Comparison of ENCODE assay signal across 9 cellular contexts in the genomic region with DNA sequence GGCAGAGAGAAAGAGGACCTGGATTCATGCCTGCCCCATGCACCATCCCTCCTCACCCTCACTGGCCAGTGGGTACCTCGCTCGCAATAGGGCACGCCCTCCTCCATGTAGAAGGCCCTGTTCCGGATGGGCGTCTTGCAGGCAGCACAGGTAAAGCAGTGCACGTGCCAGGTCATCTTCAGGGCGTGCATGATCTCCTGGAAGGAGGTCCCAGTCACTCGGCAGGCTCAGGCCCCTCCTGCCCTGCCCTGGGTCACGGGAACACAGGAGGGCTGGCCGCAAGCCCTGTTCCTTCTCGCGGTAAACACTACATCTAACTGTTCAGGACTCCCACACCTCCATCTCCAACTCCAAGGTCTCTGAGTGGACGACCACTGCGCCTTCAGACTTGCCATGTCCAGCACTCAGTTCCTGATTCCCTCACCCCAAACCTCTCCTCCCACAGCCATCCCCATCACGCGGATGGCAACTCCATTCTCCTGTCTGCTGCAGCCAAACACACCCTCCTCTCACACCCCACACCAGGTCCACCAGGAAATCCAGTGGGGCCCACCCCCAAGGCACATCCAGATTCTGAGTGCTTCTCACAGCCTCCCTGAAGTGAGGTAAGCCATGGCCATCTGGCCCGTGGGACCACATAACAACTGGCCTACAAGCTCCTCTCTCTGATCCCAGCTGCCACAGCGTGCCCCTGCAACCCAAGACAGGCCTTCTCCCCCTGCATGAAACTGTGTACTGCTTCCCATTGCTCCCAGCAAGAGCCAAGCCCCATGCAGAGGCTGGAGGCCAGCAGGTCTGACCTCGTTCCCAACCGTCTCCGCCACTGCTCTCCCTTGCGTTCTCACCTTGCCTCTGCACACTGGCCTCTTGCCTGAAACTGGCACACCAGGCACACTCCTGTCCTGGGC. TPM values are rescaled to one million over a fixed set of nuclear protein-coding genes. Genes with fewer than 3 reads are reported as not detected.
A peak's percentile ranks its signal among the peaks of the same experiment; 100 is the strongest.
DNase-seq lines count a peak whose midpoint lies in the region; ATAC-seq and TF ChIP-seq lines count a peak whose summit lies in the region.
"Had no signal": no experiment of that assay in that cellular context is flagged by ENCODE, and none has a peak within 500 bp of the region (broad histone marks: within the 10 kb centered on the region; RNA-seq: fewer than 3 reads in every experiment).

No MANE protein-coding gene starts in this region.

- H4K20me1 ChIP-seq in GM23338 (replicated peaks; ENCODE audit: insufficient read depth) = no peaks in the 10 kb centered on the region; the same call in 1 of the 2 replicates

- H3K9me3 Mint-ChIP-seq in GM23338 = no peaks in the 10 kb centered on the region
- no peaks in the 10 kb centered on the region for H3K9me3 Mint-ChIP-seq in activated naive CD8-positive, alpha-beta T cell treated with anti-CD3 and anti-CD28 coated beads, Interleukin-2, amount 50 U/mL, for 24 hours
- H3K9me3 Mint-ChIP-seq in activated CD4-positive, alpha-beta T cell treated with anti-CD3 and anti-CD28 coated beads, Interleukin-2, amount 10 ng/mL, durations not matched to agents 7 days and 5 days = no peaks in the 10 kb centered on the region
- H3K9me3 Mint-ChIP-seq: stimulated activated naive CD8-positive, alpha-beta T cell treated with anti-CD3 and anti-CD28 coated beads, Interleukin-15, amount 100 ng/mL, for 72 hours had no signal

- no peak for TF ChIP-seq POLR2A in upper lobe of left lung (IDR thresholded peaks at IDR 0.05)

- DNase-seq in GM23338 (ENCODE audit: low spot score) (no peak), upper lobe of left lung (no peak)
- no peak for DNase-seq in activated naive CD8-positive, alpha-beta T cell treated with anti-CD3 and anti-CD28 coated beads, Interleukin-2, amount 50 U/mL, for 24 hours
- DNase-seq in activated CD4-positive, alpha-beta T cell treated with anti-CD3 and anti-CD28 coated beads, Interleukin-2, amount 10 ng/mL, durations not matched to agents 7 days and 5 days = no peak
- DNase-seq: NCI-H2029; stimulated activated naive CD8-positive, alpha-beta T cell treated with anti-CD3 and anti-CD28 coated beads, Interleukin-15, amount 100 ng/mL, for 72 hours had no signal

- peaks cover 2% of the 10 kb centered on the region; the same call in 2 of the 3 replicates for H3K4me1 Mint-ChIP-seq in GM23338
- peaks cover 12% of the 10 kb centered on the region for H3K4me1 Mint-ChIP-seq in activated naive CD8-positive, alpha-beta T cell treated with anti-CD3 and anti-CD28 coated beads, Interleukin-2, amount 50 U/mL, for 24 hours
- peaks cover 9% of the 10 kb centered on the region for H3K4me1 Mint-ChIP-seq in activated CD4-positive, alpha-beta T cell treated with anti-CD3 and anti-CD28 coated beads, Interleukin-2, amount 10 ng/mL, durations not matched to agents 7 days and 5 days

- WGBS in upper lobe of left lung, 2 donors = 89 to 93% methylated on average over 20 to 22 of the region's 22 CpGs

- H3K27ac ChIP-seq in GM23338 (ENCODE audit: low read depth) = no peak overlapping the region
- peak overlapping the region; percentile 9 for H3K27ac ChIP-seq in neutrophil
- no peak overlapping the region for H3K27ac ChIP-seq in upper lobe of left lung
- H3K27ac ChIP-seq: breast epithelium had no signal

- H3K36me3 Mint-ChIP-seq in GM23338 (ENCODE audit: low read depth) = peaks cover 69% of the 10 kb centered on the region
- H3K36me3 Mint-ChIP-seq in activated naive CD8-positive, alpha-beta T cell treated with anti-CD3 and anti-CD28 coated beads, Interleukin-2, amount 50 U/mL, for 24 hours (ENCODE audit: low read depth) = peaks cover 12% of the 10 kb centered on the region
- peaks cover 2% of the 10 kb centered on the region for H3K36me3 Mint-ChIP-seq in activated CD4-positive, alpha-beta T cell treated with anti-CD3 and anti-CD28 coated beads, Interleukin-2, amount 10 ng/mL, durations not matched to agents 7 days and 5 days (ENCODE audit: low read depth)

- TF ChIP-seq EP300 in upper lobe of left lung (IDR thresholded peaks at IDR 0.05) = no peak

- CTCF ChIA-PET in activated CD4-positive, alpha-beta T cell treated with anti-CD3 and anti-CD28 coated beads, Interleukin-2, amount 10 ng/mL, durations not matched to agents 7 days and 5 days (lab: Charles Lee) = interaction anchor here (1.2 to 1.3 kb wide), 2 partner anchors 10 to 12 kb away, joined by 3 read pairs; no protein-coding TSS in a partner anchor

- POLR2A ChIA-PET in activated CD4-positive, alpha-beta T cell treated with anti-CD3 and anti-CD28 coated beads, Interleukin-2, amount 10 ng/mL, durations not matched to agents 7 days and 5 days (lab: Charles Lee) = no interaction called here

- H3K4me1 ChIP-seq in GM23338 (ENCODE audit: insufficient read depth) (no peaks in the 10 kb centered on the region), neutrophil (ENCODE audit: control insufficient read depth in 1 of 2, insufficient read depth in 1 of 2, low read depth in 1 of 2, low read length in 1 of 2) (peaks cover 8 to 9% of the 10 kb centered on the region in 2 experiments), upper lobe of left lung (peaks cover 8 to 10% (median 9%) of the 10 kb centered on the region in 4 donors)

- no peak for TF ChIP-seq CTCF in GM23338 (conservative IDR thresholded peaks at IDR 0.05; ENCODE audit: low read depth in 2 of 2)
- no peak for TF ChIP-seq CTCF in neutrophil (IDR thresholded peaks at IDR 0.05)
- TF ChIP-seq CTCF in upper lobe of left lung (IDR thresholded peaks at IDR 0.05) = no peak

- H3K27me3 ChIP-seq in GM23338 (ENCODE audit: insufficient read depth) = no peaks in the 10 kb centered on the region
- no peaks in the 10 kb centered on the region for H3K27me3 ChIP-seq in neutrophil
- H3K27me3 ChIP-seq in upper lobe of left lung = no peaks in the 10 kb centered on the region
- H3K27me3 ChIP-seq: breast epithelium had no signal

- H3K9me2 ChIP-seq in GM23338 (ENCODE audit: insufficient read depth) = no peaks in the 10 kb centered on the region

- H3K36me3 ChIP-seq in GM23338 (ENCODE audit: insufficient read depth) (peaks cover 14% of the 10 kb centered on the region; the same call in 1 of the 2 replicates), neutrophil (peaks cover 91% of the 10 kb centered on the region), upper lobe of left lung (peaks cover 4 to 68% (median 43%) of the 10 kb centered on the region in 4 donors)
- H3K36me3 ChIP-seq: breast epithelium had no signal

- H3K4me3 Mint-ChIP-seq in GM23338 = no peak overlapping the region
- H3K4me3 Mint-ChIP-seq in activated naive CD8-positive, alpha-beta T cell treated with anti-CD3 and anti-CD28 coated beads, Interleukin-2, amount 50 U/mL, for 24 hours = no peak overlapping the region
- no peak overlapping the region for H3K4me3 Mint-ChIP-seq in activated CD4-positive, alpha-beta T cell treated with anti-CD3 and anti-CD28 coated beads, Interleukin-2, amount 10 ng/mL, durations not matched to agents 7 days and 5 days
- H3K4me3 Mint-ChIP-seq: stimulated activated naive CD8-positive, alpha-beta T cell treated with anti-CD3 and anti-CD28 coated beads, Interleukin-15, amount 100 ng/mL, for 72 hours had no signal

- 0 out of 2 replicates have a peak, but pooled peaks cover 8% of the 10 kb centered on the region for H3F3A ChIP-seq in GM23338 (replicated peaks; ENCODE audit: low read depth)

- H3K9me3 ChIP-seq in neutrophil (no peaks in the 10 kb centered on the region), upper lobe of left lung (no peaks in the 10 kb centered on the region)
- H3K9me3 ChIP-seq: breast epithelium had no signal

- ATAC-seq in GM23338 = no peak
- no peak for ATAC-seq in activated naive CD8-positive, alpha-beta T cell treated with anti-CD3 and anti-CD28 coated beads, Interleukin-2, amount 50 U/mL, for 24 hours
- ATAC-seq in HG03520 (IDR thresholded peaks at IDR 0.05; ENCODE audit: unreplicated experiment) = no peak
- ATAC-seq in upper lobe of left lung (ENCODE audit: low FRiP score in 2 of 2) = no peak
- ATAC-seq: stimulated activated naive CD8-positive, alpha-beta T cell treated with anti-CD3 and anti-CD28 coated beads, Interleukin-15, amount 100 ng/mL, for 72 hours had no signal

- peak overlapping the region; percentile 29; the same call in 1 of the 2 replicates for H3K27ac Mint-ChIP-seq in GM23338
- H3K27ac Mint-ChIP-seq in activated naive CD8-positive, alpha-beta T cell treated with anti-CD3 and anti-CD28 coated beads, Interleukin-2, amount 50 U/mL, for 24 hours = peak overlapping the region; percentile 11
- no peak overlapping the region for H3K27ac Mint-ChIP-seq in activated CD4-positive, alpha-beta T cell treated with anti-CD3 and anti-CD28 coated beads, Interleukin-2, amount 10 ng/mL, durations not matched to agents 7 days and 5 days

- no peaks in the 10 kb centered on the region for H3K79me2 ChIP-seq in GM23338 (replicated peaks; ENCODE audit: insufficient read depth)

- peaks cover 23% of the 10 kb centered on the region for H3K27me3 Mint-ChIP-seq in GM23338 (ENCODE audit: insufficient read depth, low read depth, poor library complexity)
- no peaks in the 10 kb centered on the region for H3K27me3 Mint-ChIP-seq in activated naive CD8-positive, alpha-beta T cell treated with anti-CD3 and anti-CD28 coated beads, Interleukin-2, amount 50 U/mL, for 24 hours
- H3K27me3 Mint-ChIP-seq in activated CD4-positive, alpha-beta T cell treated with anti-CD3 and anti-CD28 coated beads, Interleukin-2, amount 10 ng/mL, durations not matched to agents 7 days and 5 days = no peaks in the 10 kb centered on the region
- H3K27me3 Mint-ChIP-seq: stimulated activated naive CD8-positive, alpha-beta T cell treated with anti-CD3 and anti-CD28 coated beads, Interleukin-15, amount 100 ng/mL, for 72 hours had no signal

- no peak overlapping the region for H2AFZ ChIP-seq in GM23338

- H3K4me2 ChIP-seq in GM23338 = no peak overlapping the region

- no peak overlapping the region for H3K4me3 ChIP-seq in GM23338
- H3K4me3 ChIP-seq in neutrophil (ENCODE audit: low read depth in 1 of 2, low read length in 1 of 2) = no peak overlapping the region
- H3K4me3 ChIP-seq in upper lobe of left lung = no peak overlapping the region
- H3K4me3 ChIP-seq: breast epithelium had no signal

RNA-seq across cellular contexts. Expression of a gene that starts 10.8 kb away (rescaled TPM):
- total RNA-seq in GM23338 (2014; rRNA removed; shearing (Covaris generic)) = 242 and 290 TPM in 2 replicates
- polyA plus RNA-seq in GM23338 (2016; fragmentation: Nextera tagmentation; extraction: Ambion mirVana) = 102 and 106 TPM in 2 replicates
- 10 to 100 TPM; 17.0 to 55.6 (median 30.1) TPM for total RNA-seq in upper lobe of left lung
- 1 to 10 TPM; 4.2 to 4.8 TPM for total RNA-seq in activated CD4-positive, alpha-beta T cell treated with anti-CD3 and anti-CD28 coated beads, Interleukin-2, amount 10 ng/mL, durations not matched to agents 7 days and 5 days

RNA-seq across cellular contexts. Expression of a gene that starts 13.2 kb away (rescaled TPM):
- 73.0 and 94.7 TPM in 2 replicates for total RNA-seq in GM23338 (2014; rRNA removed; shearing (Covaris generic))
- 128 TPM in 2 replicates for polyA plus RNA-seq in GM23338 (2016; fragmentation: Nextera tagmentation; extraction: Ambion mirVana)
- 100 to 1,000 TPM in 1 of 6 donors, 10 to 100 TPM in 5; 32.0 to 142 (median 75.8) TPM for total RNA-seq in upper lobe of left lung
- total RNA-seq in activated CD4-positive, alpha-beta T cell treated with anti-CD3 and anti-CD28 coated beads, Interleukin-2, amount 10 ng/mL, durations not matched to agents 7 days and 5 days = 10 to 100 TPM; 31.6 to 32.4 TPM

RNA-seq across cellular contexts. Expression of a gene that starts 25.4 kb away (rescaled TPM):
- 4.9 and 11.1 TPM in 2 replicates for total RNA-seq in GM23338 (2014; rRNA removed; shearing (Covaris generic))
- polyA plus RNA-seq in GM23338 (2016; fragmentation: Nextera tagmentation; extraction: Ambion mirVana) = 2.2 and 2.8 TPM in 2 replicates
- 100 to 1,000 TPM in 1 of 6 donors, 10 to 100 TPM in 5; 17.4 to 113 (median 75.9) TPM for total RNA-seq in upper lobe of left lung
- 1 to 10 TPM; 2.9 to 3.9 TPM for total RNA-seq in activated CD4-positive, alpha-beta T cell treated with anti-CD3 and anti-CD28 coated beads, Interleukin-2, amount 10 ng/mL, durations not matched to agents 7 days and 5 days

RNA-seq across cellular contexts. Expression of a gene that starts 32.5 kb away (rescaled TPM):
- total RNA-seq in GM23338 (2014; rRNA removed; shearing (Covaris generic)) = 115 and 139 TPM in 2 replicates
- 67.1 and 73.4 TPM in 2 replicates for polyA plus RNA-seq in GM23338 (2016; fragmentation: Nextera tagmentation; extraction: Ambion mirVana)
- 100 to 1,000 TPM in 2 of 6 donors, 10 to 100 TPM in 4; 82.0 to 150 (median 91.9) TPM for total RNA-seq in upper lobe of left lung
- 100 to 1,000 TPM; 106 to 118 TPM for total RNA-seq in activated CD4-positive, alpha-beta T cell treated with anti-CD3 and anti-CD28 coated beads, Interleukin-2, amount 10 ng/mL, durations not matched to agents 7 days and 5 days

RNA-seq across cellular contexts. Expression of a gene that starts 37.6 kb away (rescaled TPM):
- 6.4 and 9.7 TPM in 2 replicates for total RNA-seq in GM23338 (2014; rRNA removed; shearing (Covaris generic))
- polyA plus RNA-seq in GM23338 (2016; fragmentation: Nextera tagmentation; extraction: Ambion mirVana) = 7.6 and 7.7 TPM in 2 replicates
- total RNA-seq in upper lobe of left lung = 1 to 10 TPM; 1.6 to 9.2 (median 3.4) TPM
- 1 to 10 TPM; 5.3 to 9.7 TPM for total RNA-seq in activated CD4-positive, alpha-beta T cell treated with anti-CD3 and anti-CD28 coated beads, Interleukin-2, amount 10 ng/mL, durations not matched to agents 7 days and 5 days
